36 cellular contexts compared by ENCODE assay signal in genomic region chr15:61381501-61381900, GRCh38.
"Had no signal": no experiment of that assay in that cellular context is flagged by ENCODE, and none has a peak within 500 bp of the region (broad histone marks: within the 10 kb centered on the region; RNA-seq: fewer than 3 reads in every experiment).

No MANE protein-coding gene starts in this region.

- H3K4me1 Mint-ChIP-seq: activated naive CD4-positive, alpha-beta T cell treated with anti-CD3 and anti-CD28 coated beads, Interleukin-2, amount 10 ng/mL, durations not matched to agents 7 days and 5 days; activated naive CD4-positive, alpha-beta T cell treated with anti-CD3 and anti-CD28 coated beads, Interleukin-2, amount 50 U/mL, for 24 hours; activated naive CD8-positive, alpha-beta T cell treated with anti-CD3 and anti-CD28 coated beads for 36 hours; activated naive CD8-positive, alpha-beta T cell treated with anti-CD3 and anti-CD28 coated beads, Interleukin-2, amount 10 ng/mL, durations not matched to agents 7 days and 5 days; activated naive CD8-positive, alpha-beta T cell treated with anti-CD3 and anti-CD28 coated beads, Interleukin-2, amount 50 U/mL, for 24 hours; central memory CD8-positive, alpha-beta T cell had no signal

- H3K27me3 ChIP-seq: adrenal gland, ascending aorta, brain microvascular endothelial cell, breast epithelium, cardiac muscle cell had no signal

- H3K27ac ChIP-seq: adrenal gland, ascending aorta, body of pancreas, brain microvascular endothelial cell, breast epithelium, cardiac muscle cell had no signal

- DNase-seq: activated effector memory CD4-positive, alpha-beta T cell treated with anti-CD3 and anti-CD28 coated beads, Interleukin-2, amount 50 U/mL, for 16 hours; activated effector memory CD4-positive, alpha-beta T cell treated with Interleukin-2 at 50 U/mL for 16 hours; activated gamma-delta T cell; activated gamma-delta T cell treated with Interleukin-2 at 50 U/mL for 16 hours; activated naive CD4-positive, alpha-beta T cell; activated naive CD4-positive, alpha-beta T cell treated with anti-CD3 and anti-CD28 coated beads for 36 hours; activated naive CD4-positive, alpha-beta T cell treated with anti-CD3 and anti-CD28 coated beads, Interleukin-2, amount 10 ng/mL, durations not matched to agents 7 days and 5 days; activated naive CD4-positive, alpha-beta T cell treated with anti-CD3 and anti-CD28 coated beads, Interleukin-2, amount 50 U/mL, for 16 hours; activated naive CD4-positive, alpha-beta T cell treated with Interleukin-2 at 50 U/mL for 16 hours; activated naive CD8-positive, alpha-beta T cell treated with anti-CD3 and anti-CD28 coated beads for 36 hours; activated naive CD8-positive, alpha-beta T cell treated with anti-CD3 and anti-CD28 coated beads, Interleukin-2, amount 10 ng/mL, durations not matched to agents 7 days and 5 days; activated naive CD8-positive, alpha-beta T cell treated with anti-CD3 and anti-CD28 coated beads, Interleukin-2, amount 50 U/mL, for 24 hours; activated T-cell treated with anti-CD3 and anti-CD28 coated beads, Interleukin-2, amount 50 U/mL, for 24 hours; activated T-cell treated with anti-CD3 and anti-CD28 coated beads, Interleukin-2, amount 50 U/mL, for 4 hours; activated T-cell treated with anti-CD3 and anti-CD28 coated beads, Interleukin-2, amount 50 U/mL, for 48 hours; activated T-cell treated with anti-CD3 and anti-CD28 coated beads, Interleukin-2, amount 50 U/mL, for 72 hours; adrenal gland; amniotic stem cell; amygdala; anterior cingulate cortex; aorta; body of pancreas; brain microvascular endothelial cell; caudate nucleus; central memory CD4-positive, alpha-beta T cell; cerebellar nuclear complex had no signal

- H3K27me3 Mint-ChIP-seq: brain had no signal

- H3K4me3 ChIP-seq: adrenal gland, ascending aorta, body of pancreas, breast epithelium, cardiac muscle cell had no signal

- H3K27ac Mint-ChIP-seq: activated naive CD4-positive, alpha-beta T cell treated with anti-CD3 and anti-CD28 coated beads for 36 hours; activated naive CD4-positive, alpha-beta T cell treated with anti-CD3 and anti-CD28 coated beads, Interleukin-2, amount 10 ng/mL, durations not matched to agents 7 days and 5 days; activated naive CD4-positive, alpha-beta T cell treated with anti-CD3 and anti-CD28 coated beads, Interleukin-2, amount 50 U/mL, for 24 hours; activated naive CD4-positive, alpha-beta T cell treated with anti-CD3 and anti-CD28 coated beads, Interleukin-2, amount 50 U/mL, for 72 hours; activated naive CD8-positive, alpha-beta T cell; activated naive CD8-positive, alpha-beta T cell treated with anti-CD3 and anti-CD28 coated beads for 36 hours; activated naive CD8-positive, alpha-beta T cell treated with anti-CD3 and anti-CD28 coated beads, Interleukin-2, amount 10 ng/mL, durations not matched to agents 7 days and 5 days; activated naive CD8-positive, alpha-beta T cell treated with anti-CD3 and anti-CD28 coated beads, Interleukin-2, amount 50 U/mL, for 24 hours; activated T-cell treated with anti-CD3 and anti-CD28 coated beads, Interleukin-2, amount 50 U/mL, for 24 hours; activated T-cell treated with anti-CD3 and anti-CD28 coated beads, Interleukin-2, amount 50 U/mL, for 72 hours; activated T-helper 1 cell treated with anti-CD3 and anti-CD28 coated beads, Interleukin-12 subunit alpha, Interleukin-12 subunit beta, Interleukin-2, Interleukin-4 antibody, amounts not matched to agents 30 ng/mL and 10 ng/mL and 1 ng/mL, durations not matched to agents 14 hours and 24 hours and 36 hours; activated T-helper 2 cell treated with anti-CD3 and anti-CD28 coated beads, Interferon-gamma antibody, Interleukin-2, Interleukin-4, amounts not matched to agents 10 μg/mL and 5 μg/mL and 100 μg/mL, durations not matched to agents 14 hours and 24 hours and 36 hours; brain had no signal

- H3K9me3 Mint-ChIP-seq: activated naive CD4-positive, alpha-beta T cell treated with anti-CD3 and anti-CD28 coated beads for 36 hours; activated naive CD4-positive, alpha-beta T cell treated with anti-CD3 and anti-CD28 coated beads, Interleukin-2, amount 10 ng/mL, durations not matched to agents 7 days and 5 days; activated naive CD4-positive, alpha-beta T cell treated with anti-CD3 and anti-CD28 coated beads, Interleukin-2, amount 50 U/mL, for 24 hours; activated naive CD8-positive, alpha-beta T cell treated with anti-CD3 and anti-CD28 coated beads for 36 hours; activated naive CD8-positive, alpha-beta T cell treated with anti-CD3 and anti-CD28 coated beads, Interleukin-2, amount 50 U/mL, for 24 hours; activated T-cell treated with anti-CD3 and anti-CD28 coated beads, Interleukin-2, amount 50 U/mL, for 24 hours; activated T-cell treated with anti-CD3 and anti-CD28 coated beads, Interleukin-2, amount 50 U/mL, for 4 hours; activated T-cell treated with anti-CD3 and anti-CD28 coated beads, Interleukin-2, amount 50 U/mL, for 72 hours; activated T-helper 1 cell treated with anti-CD3 and anti-CD28 coated beads, Interleukin-12 subunit alpha, Interleukin-12 subunit beta, Interleukin-2, Interleukin-4 antibody, amounts not matched to agents 30 ng/mL and 10 ng/mL and 1 ng/mL, durations not matched to agents 14 hours and 24 hours and 36 hours; activated T-helper 2 cell treated with anti-CD3 and anti-CD28 coated beads, Interferon-gamma antibody, Interleukin-2, Interleukin-4, amounts not matched to agents 10 μg/mL and 5 μg/mL and 100 μg/mL, durations not matched to agents 14 hours and 24 hours and 36 hours had no signal

- H3K9me3 ChIP-seq: adrenal gland, ascending aorta, body of pancreas, breast epithelium had no signal

- ATAC-seq: activated naive CD4-positive, alpha-beta T cell treated with anti-CD3 and anti-CD28 coated beads, Interleukin-2, amount 50 U/mL, for 72 hours; activated naive CD8-positive, alpha-beta T cell treated with anti-CD3 and anti-CD28 coated beads, Interleukin-2, amount 50 U/mL, for 24 hours; activated T-cell treated with anti-CD3 and anti-CD28 coated beads, Interleukin-2, amount 50 U/mL, for 4 hours; activated T-cell treated with anti-CD3 and anti-CD28 coated beads, Interleukin-2, amount 50 U/mL, for 72 hours; body of pancreas had no signal

- H3K36me3 Mint-ChIP-seq: activated naive CD4-positive, alpha-beta T cell treated with anti-CD3 and anti-CD28 coated beads, Interleukin-2, amount 10 ng/mL, durations not matched to agents 7 days and 5 days; activated naive CD4-positive, alpha-beta T cell treated with anti-CD3 and anti-CD28 coated beads, Interleukin-2, amount 50 U/mL, for 24 hours; activated naive CD4-positive, alpha-beta T cell treated with anti-CD3 and anti-CD28 coated beads, Interleukin-2, amount 50 U/mL, for 72 hours; activated naive CD8-positive, alpha-beta T cell; activated naive CD8-positive, alpha-beta T cell treated with anti-CD3 and anti-CD28 coated beads, Interleukin-2, amount 10 ng/mL, durations not matched to agents 7 days and 5 days; brain had no signal

- H3K36me3 ChIP-seq: adrenal gland, ascending aorta, brain microvascular endothelial cell, breast epithelium, cardiac muscle cell had no signal

- H3K4me1 ChIP-seq: adrenal gland, ascending aorta, body of pancreas, breast epithelium had no signal

- H3K4me3 Mint-ChIP-seq: activated naive CD4-positive, alpha-beta T cell treated with anti-CD3 and anti-CD28 coated beads for 36 hours; activated naive CD4-positive, alpha-beta T cell treated with anti-CD3 and anti-CD28 coated beads, Interleukin-2, amount 10 ng/mL, durations not matched to agents 7 days and 5 days; activated naive CD4-positive, alpha-beta T cell treated with anti-CD3 and anti-CD28 coated beads, Interleukin-2, amount 50 U/mL, for 24 hours; activated naive CD8-positive, alpha-beta T cell; activated naive CD8-positive, alpha-beta T cell treated with anti-CD3 and anti-CD28 coated beads for 36 hours; activated naive CD8-positive, alpha-beta T cell treated with anti-CD3 and anti-CD28 coated beads, Interleukin-2, amount 10 ng/mL, durations not matched to agents 7 days and 5 days; activated naive CD8-positive, alpha-beta T cell treated with anti-CD3 and anti-CD28 coated beads, Interleukin-2, amount 50 U/mL, for 24 hours; activated T-cell treated with anti-CD3 and anti-CD28 coated beads, Interleukin-2, amount 50 U/mL, for 24 hours; activated T-cell treated with anti-CD3 and anti-CD28 coated beads, Interleukin-2, amount 50 U/mL, for 4 hours; activated T-cell treated with anti-CD3 and anti-CD28 coated beads, Interleukin-2, amount 50 U/mL, for 72 hours; activated T-helper 1 cell treated with anti-CD3 and anti-CD28 coated beads, Interleukin-12 subunit alpha, Interleukin-12 subunit beta, Interleukin-2, Interleukin-4 antibody, amounts not matched to agents 30 ng/mL and 10 ng/mL and 1 ng/mL, durations not matched to agents 14 hours and 24 hours and 36 hours; brain; central memory CD8-positive, alpha-beta T cell had no signal
